9 cellular contexts compared by ENCODE assay signal in genomic region chr1:209652121-209652742, GRCh38. TPM values are rescaled to one million over a fixed set of nuclear protein-coding genes. Genes with fewer than 3 reads are reported as not detected.
DNase-seq lines count a peak whose midpoint lies in the region; ATAC-seq and TF ChIP-seq lines count a peak whose summit lies in the region.
"Had no signal": no experiment of that assay in that cellular context is flagged by ENCODE, and none has a peak within 500 bp of the region (broad histone marks: within the 10 kb centered on the region; RNA-seq: fewer than 3 reads in every experiment).

TSS of gene LAMB3 (minus strand) at chr1:209652425. CDS start at chr1:209650944, 1,481 bp downstream.

- no peak for DNase-seq in CD14-positive monocyte (ENCODE audit: low spot score)
- no peak for DNase-seq in M059J (ENCODE audit: low read depth)
- peak; percentile 94 for DNase-seq in epithelial cell of esophagus (ENCODE audit: low read depth)
- DNase-seq in osteoblast (ENCODE audit: insufficient read length, low spot score, missing footprints), result no peak
- DNase-seq in SW 1271 (lab: John Stamatoyannopoulos, UW), result no peak

- peaks cover 0 to 4% (median 0%) of the 10 kb centered on the region in 7 donors for H3K9me3 Mint-ChIP-seq in CD14-positive monocyte
- H3K9me3 Mint-ChIP-seq: memory B cell had no signal

- H3K4me1 Mint-ChIP-seq in CD14-positive monocyte, result peaks cover 72% of the 10 kb centered on the region

- intact Hi-C loops in CD14-positive monocyte (cut with micrococcal nuclease), result no loop called here

- peak within 1 kb of the TSS; percentile 88 for H3K4me3 ChIP-seq in epithelial cell of esophagus (ENCODE audit: low read length)
- no peak within 1 kb of the TSS for H3K4me3 ChIP-seq in osteoblast (ENCODE audit: insufficient read depth, low read length)

- peak within 1 kb of the TSS; percentile 83 to 99 (median 97) for H3K27ac Mint-ChIP-seq in CD14-positive monocyte
- H3K27ac Mint-ChIP-seq: memory B cell had no signal

- peak within 1 kb of the TSS; percentile 56 to 71 for H3K4me3 Mint-ChIP-seq in CD14-positive monocyte
- H3K4me3 Mint-ChIP-seq: memory B cell had no signal

- ATAC-seq in HG03520 (IDR thresholded peaks at IDR 0.05; ENCODE audit: unreplicated experiment) (no peak), GM19328 (IDR thresholded peaks at IDR 0.05; ENCODE audit: unreplicated experiment) (no peak), GM21360 (IDR thresholded peaks at IDR 0.05; ENCODE audit: unreplicated experiment) (no peak)

- TF ChIP-seq CTCF in CD14-positive monocyte (IDR thresholded peaks at IDR 0.05) (no peak), epithelial cell of esophagus (IDR thresholded peaks at IDR 0.05; ENCODE audit: insufficient read depth, low read depth, low read length, missing control alignments) (no peak), osteoblast (IDR thresholded peaks at IDR 0.05; ENCODE audit: extremely low read depth, low read depth, low read length) (no peak)

- peaks cover 4 to 14% of the 10 kb centered on the region in 2 donors for H3K36me3 Mint-ChIP-seq in CD14-positive monocyte
- H3K36me3 Mint-ChIP-seq: memory B cell had no signal

- H3K4me2 ChIP-seq in osteoblast (ENCODE audit: insufficient read depth, low read length), result peak within 1 kb of the TSS; percentile 5

- peak within 1 kb of the TSS; percentile 64 for H3K27ac ChIP-seq in osteoblast (ENCODE audit: low read depth, low read length)

- peaks cover 37 to 48% (median 40%) of the 10 kb centered on the region in 3 donors for H3K27me3 Mint-ChIP-seq in CD14-positive monocyte (ENCODE audit: low read depth in 3 of 3)
- H3K27me3 Mint-ChIP-seq: memory B cell had no signal

- no peaks in the 10 kb centered on the region for H3K9me3 ChIP-seq in osteoblast (ENCODE audit: low read depth, low read length)

- H3K36me3 ChIP-seq in osteoblast (ENCODE audit: insufficient read depth, low read length), result no peaks in the 10 kb centered on the region

- no peaks in the 10 kb centered on the region for H4K20me1 ChIP-seq in osteoblast (ENCODE audit: insufficient read depth, low read length)

- H3K27me3 ChIP-seq in osteoblast (ENCODE audit: insufficient read depth, low read length), result no peaks in the 10 kb centered on the region

- H3K4me1 ChIP-seq in osteoblast (ENCODE audit: insufficient read depth, low read length), result peaks cover 53% of the 10 kb centered on the region

- no peaks in the 10 kb centered on the region for H3K79me2 ChIP-seq in osteoblast (ENCODE audit: insufficient read depth, low read length)

- peak within 1 kb of the TSS; percentile 77 for H2AFZ ChIP-seq in osteoblast (ENCODE audit: low read length)

RNA-seq across cellular contexts. Expression of gene LAMB3, which starts in this region (rescaled TPM):
- under 1 TPM; 0.30 to 0.67 TPM for polyA plus RNA-seq in CD14-positive monocyte
- 31.5 and 62.2 TPM in 2 replicates for total RNA-seq in M059J (2014; rRNA removed; shearing (Covaris generic))
- 5.4 and 9.7 TPM in 2 replicates for total RNA-seq in osteoblast
